ENCODE assay signal across 8 cellular contexts in genomic region chr15:40338041-40338657, GRCh38. TPM values are rescaled to one million over a fixed set of nuclear protein-coding genes. Genes with fewer than 3 reads are reported as not detected.
A peak's percentile ranks its signal among the peaks of the same experiment; 100 is the strongest.
DNase-seq lines count a peak whose midpoint lies in the region; ATAC-seq and TF ChIP-seq lines count a peak whose summit lies in the region.

No MANE protein-coding gene starts in this region.

- H3K4me3 Mint-ChIP-seq in activated T-cell treated with anti-CD3 and anti-CD28 coated beads, Interleukin-2, amount 50 U/mL, for 4 hours, result no peak overlapping the region

- no peaks in the 10 kb centered on the region for H3K27me3 Mint-ChIP-seq in activated T-cell treated with anti-CD3 and anti-CD28 coated beads, Interleukin-2, amount 50 U/mL, for 4 hours (ENCODE audit: low read depth)

- no peak overlapping the region for H3K18ac ChIP-seq in neuronal stem cell (ENCODE audit: low read length)

- H3K9me3 Mint-ChIP-seq in activated T-cell treated with anti-CD3 and anti-CD28 coated beads, Interleukin-2, amount 50 U/mL, for 4 hours, result no peaks in the 10 kb centered on the region

- H3K4me2 ChIP-seq in PC-9 (peak overlapping the region; percentile 90), neuronal stem cell (ENCODE audit: insufficient read depth, low read length, poor library complexity, severe bottlenecking) (no peak overlapping the region)

- DNase-seq in GF-D8 (lab: John Stamatoyannopoulos, UW) (peak; percentile 32), PC-9 (peak; percentile 63 to 78), esophagus squamous epithelium (lab: John Stamatoyannopoulos, UW) (no peak), neuronal stem cell (ENCODE audit: low spot score) (peak; percentile 62), superior temporal gyrus (ENCODE audit: extremely low spot score) (no peak)
- peak; percentile 74 for DNase-seq in activated T-cell treated with anti-CD3 and anti-CD28 coated beads, Interleukin-2, amount 50 U/mL, for 4 hours

- H3K14ac ChIP-seq in neuronal stem cell (ENCODE audit: low read length), result no peak overlapping the region

- H3K79me2 ChIP-seq in PC-9 (ENCODE audit: low read depth), result peaks cover 53% of the 10 kb centered on the region

- H3K4me3 ChIP-seq in PC-9 (peak overlapping the region; percentile 94), esophagus squamous epithelium (peak overlapping the region in 3 of 4 donors; percentile 8 to 61 (median 50)), neuronal stem cell (ENCODE audit: low read length in 2 of 2) (no peak overlapping the region)

- no TSS peak for BruUV-seq in PC-9 (replicated peaks; lab: Mats Ljungman, UMichigan)

- H3F3A ChIP-seq in PC-9 (ENCODE audit: insufficient read depth, low read depth), result peaks cover 67% of the 10 kb centered on the region

- H3K36me3 Mint-ChIP-seq in activated T-cell treated with anti-CD3 and anti-CD28 coated beads, Interleukin-2, amount 50 U/mL, for 4 hours (ENCODE audit: insufficient read depth), result no peaks in the 10 kb centered on the region

- CTCF ChIA-PET in PC-9 (lab: Charles Lee), result interaction anchor here (0.6 to 2.6 kb wide), 9 partner anchors 10 to 65 kb away, joined by 3 to 8 read pairs (median 3); partner anchors contain the start of gene KNSTRN

- intact Hi-C loops in PC-9 (cut with micrococcal nuclease; ENCODE audit: unreplicated experiment), result loop anchor here (2.0 kb wide), 1 partner anchor 59 kb away; no protein-coding TSS in a partner anchor
- intact Hi-C loops in esophagus squamous epithelium (cut with DNase I), result no loop called here

- peaks cover 12% of the 10 kb centered on the region for H3K4me1 Mint-ChIP-seq in activated T-cell treated with anti-CD3 and anti-CD28 coated beads, Interleukin-2, amount 50 U/mL, for 4 hours (ENCODE audit: low read depth)

- H2BK5ac ChIP-seq in neuronal stem cell (ENCODE audit: low read length), result no peak overlapping the region

- no peak overlapping the region for H4K91ac ChIP-seq in neuronal stem cell (ENCODE audit: low read depth, low read length, poor library complexity)

- no peak overlapping the region for H3K9ac ChIP-seq in neuronal stem cell (ENCODE audit: low read depth, low read length, poor library complexity)

- H3K9me2 ChIP-seq in PC-9 (ENCODE audit: insufficient read depth), result no peaks in the 10 kb centered on the region

- peaks cover 14% of the 10 kb centered on the region; the same call in 1 of the 2 replicates for H3K36me3 ChIP-seq in PC-9 (ENCODE audit: low read depth)
- H3K36me3 ChIP-seq in esophagus squamous epithelium, result peaks cover 0 to 19% (median 0%) of the 10 kb centered on the region in 3 donors
- no peaks in the 10 kb centered on the region for H3K36me3 ChIP-seq in neuronal stem cell (replicated peaks in 1 of 2; ENCODE audit: control insufficient read depth in 2 of 2, insufficient read depth in 2 of 2, low read length in 2 of 2)

- no peak overlapping the region for H4K8ac ChIP-seq in neuronal stem cell (ENCODE audit: low read depth, low read length)

- H2AFZ ChIP-seq in PC-9 (no peak overlapping the region), neuronal stem cell (ENCODE audit: low read length) (peak overlapping the region; percentile 4)

- no peak overlapping the region for H2BK120ac ChIP-seq in neuronal stem cell (ENCODE audit: low read depth, low read length)

- 24 to 48% methylated on average over 6 of the region's 11 CpGs for WGBS in esophagus squamous epithelium, 2 donors
- WGBS in neuronal stem cell (ENCODE audit: extremely low coverage in 2 of 2, insufficient read length in 2 of 2, insufficient replicate concordance in 1 of 2), 2 donors, result no CpG with 5 or more reads among the region's 11 CpGs

- H3K4me1 ChIP-seq in PC-9 (replicated peaks; ENCODE audit: insufficient read depth) (peaks cover 54% of the 10 kb centered on the region), esophagus squamous epithelium (peaks cover 80 to 100% (median 84%) of the 10 kb centered on the region in 3 donors), neuronal stem cell (ENCODE audit: control insufficient read depth in 2 of 2, insufficient read depth in 1 of 2, low read depth in 1 of 2, low read length in 2 of 2) (peaks cover 3 to 16% of the 10 kb centered on the region in 2 donors)

- peak; percentile 88 for TF ChIP-seq CTCF in PC-9 (conservative IDR thresholded peaks at IDR 0.05)
- TF ChIP-seq CTCF in esophagus squamous epithelium (IDR thresholded peaks at IDR 0.05), result peak; percentile 41 to 66 (median 52)

- H4K20me1 ChIP-seq in PC-9 (ENCODE audit: insufficient read depth), result 0 out of 2 replicates have a peak, but pooled peaks cover 3% of the 10 kb centered on the region

- H2AK5ac ChIP-seq in neuronal stem cell (ENCODE audit: low read depth, low read length), result no peak overlapping the region

- H2BK15ac ChIP-seq in neuronal stem cell (ENCODE audit: low read length), result peak overlapping the region; percentile 3

- H3K79me1 ChIP-seq in neuronal stem cell (ENCODE audit: low read depth, low read length), result no peaks in the 10 kb centered on the region

- POLR2A ChIA-PET in PC-9 (lab: Charles Lee; ENCODE audit: unreplicated experiment), result interaction anchor here (0.5 to 0.6 kb wide), 4 partner anchors 10 to 556 kb away, joined by 3 to 6 read pairs (median 4); partner anchors contain the start of gene FSIP1

- ATAC-seq in HG03565 (IDR thresholded peaks at IDR 0.05; ENCODE audit: unreplicated experiment), result peak; percentile 54
- ATAC-seq in activated T-cell treated with anti-CD3 and anti-CD28 coated beads, Interleukin-2, amount 50 U/mL, for 4 hours, result peak; percentile 91 to 93

- no peak overlapping the region for H2BK12ac ChIP-seq in neuronal stem cell (ENCODE audit: low read length)

- H3K27me3 ChIP-seq in PC-9 (ENCODE audit: insufficient read depth, low read depth) (no peaks in the 10 kb centered on the region), esophagus squamous epithelium (no peaks in the 10 kb centered on the region), neuronal stem cell (ENCODE audit: control insufficient read depth in 3 of 3, insufficient read depth in 3 of 3, low read depth in 1 of 3, low read length in 3 of 3) (peaks cover 0 to 11% (median 2%) of the 10 kb centered on the region in 3 experiments)

- TF ChIP-seq POLR2A in esophagus squamous epithelium (IDR thresholded peaks at IDR 0.05), result no peak

- H3K27ac ChIP-seq in PC-9, result peak overlapping the region; percentile 91
- peak overlapping the region; percentile 26 to 95 (median 94) for H3K27ac ChIP-seq in esophagus squamous epithelium
- H3K27ac ChIP-seq in neuronal stem cell (replicated peaks; ENCODE audit: low read length), result no peak overlapping the region
- peak overlapping the region; percentile 87 for H3K27ac ChIP-seq in temporal lobe (ENCODE audit: low read depth, low read length)

- H3K9me3 ChIP-seq in PC-9 (ENCODE audit: insufficient read depth, low read depth), result no peaks in the 10 kb centered on the region
- H3K9me3 ChIP-seq in esophagus squamous epithelium, result no peaks in the 10 kb centered on the region
- no peaks in the 10 kb centered on the region for H3K9me3 ChIP-seq in neuronal stem cell (replicated peaks in 1 of 2; ENCODE audit: control insufficient read depth in 2 of 2, insufficient read depth in 1 of 2, low read depth in 1 of 2, low read length in 2 of 2)

- H3K23ac ChIP-seq in neuronal stem cell (ENCODE audit: low read depth, low read length, poor library complexity), result peak overlapping the region; percentile 46

- H3K4ac ChIP-seq in neuronal stem cell (ENCODE audit: low read length), result no peak overlapping the region

RNA-seq across cellular contexts. Expression of gene CCDC9B, which starts 2.6 kb away (rescaled TPM):
- total RNA-seq in PC-9 (2021) (141 and 168 TPM in 2 replicates), esophagus squamous epithelium (10 to 100 TPM in 3 of 4 donors, 1 to 10 TPM in 1; 5.4 to 34.4 (median 15.0) TPM), temporal lobe (1.5 TPM)
- total RNA-seq in activated T-cell treated with anti-CD3 and anti-CD28 coated beads, Interleukin-2, amount 50 U/mL, for 4 hours, result under 1 TPM; 0.13 to 0.30 (median 0.25) TPM
- polyA plus RNA-seq in neuronal stem cell (2013, experiment 1 of 2), result 0.13 TPM
- 0.08 TPM for polyA plus RNA-seq in neuronal stem cell (2013, experiment 2 of 2)

RNA-seq across cellular contexts. Expression of gene PHGR1, which starts 12.7 kb away (rescaled TPM):
- total RNA-seq in PC-9 (2021) (not detected in 2 replicates), esophagus squamous epithelium (not detected), temporal lobe (not detected)
- total RNA-seq in activated T-cell treated with anti-CD3 and anti-CD28 coated beads, Interleukin-2, amount 50 U/mL, for 4 hours, result under 1 TPM in 1 of 3 donors, not detected in 2; 0.54 TPM
- not detected for polyA plus RNA-seq in neuronal stem cell (2013, experiment 1 of 2)
- not detected for polyA plus RNA-seq in neuronal stem cell (2013, experiment 2 of 2)

RNA-seq across cellular contexts. Expression of gene INAFM2, which starts 14.7 kb away (rescaled TPM):
- total RNA-seq in PC-9 (2021), result 2.4 and 3.1 TPM in 2 replicates
- 10 to 100 TPM; 11.4 to 13.3 (median 13.3) TPM for total RNA-seq in activated T-cell treated with anti-CD3 and anti-CD28 coated beads, Interleukin-2, amount 50 U/mL, for 4 hours
- 10 to 100 TPM in 1 of 4 donors, 1 to 10 TPM in 3; 4.7 to 10.1 (median 8.1) TPM for total RNA-seq in esophagus squamous epithelium
- polyA plus RNA-seq in neuronal stem cell (2013, experiment 1 of 2), result 12.8 TPM
- polyA plus RNA-seq in neuronal stem cell (2013, experiment 2 of 2), result 13.4 TPM
- 11.3 TPM for total RNA-seq in temporal lobe

RNA-seq across cellular contexts. Expression of gene DISP2, which starts 19.9 kb away (rescaled TPM):
- total RNA-seq in PC-9 (2021), result 0.35 and 0.63 TPM in 2 replicates
- total RNA-seq in activated T-cell treated with anti-CD3 and anti-CD28 coated beads, Interleukin-2, amount 50 U/mL, for 4 hours, result under 1 TPM; 0.03 to 0.26 (median 0.08) TPM
- total RNA-seq in esophagus squamous epithelium, result under 1 TPM in 2 of 4 donors, not detected in 2; under 0.01 TPM
- 0.18 TPM for polyA plus RNA-seq in neuronal stem cell (2013, experiment 1 of 2)
- 0.25 TPM for polyA plus RNA-seq in neuronal stem cell (2013, experiment 2 of 2)
- total RNA-seq in temporal lobe, result 20.9 TPM

RNA-seq across cellular contexts. Expression of gene PLCB2, which starts 30.4 kb away (rescaled TPM):
- total RNA-seq in PC-9 (2021), result 0.92 and 1.6 TPM in 2 replicates
- 10 to 100 TPM; 41.7 to 50.3 (median 48.6) TPM for total RNA-seq in activated T-cell treated with anti-CD3 and anti-CD28 coated beads, Interleukin-2, amount 50 U/mL, for 4 hours
- total RNA-seq in esophagus squamous epithelium, result 10 to 100 TPM in 3 of 4 donors, 1 to 10 TPM in 1; 6.1 to 15.9 (median 10.4) TPM
- 3.7 TPM for polyA plus RNA-seq in neuronal stem cell (2013, experiment 1 of 2)
- polyA plus RNA-seq in neuronal stem cell (2013, experiment 2 of 2), result 3.2 TPM
- 3.0 TPM for total RNA-seq in temporal lobe

Comparison
In these comparisons a context has a peak if more than half of its experiments do, and no peak if none do; other contexts are left out.
1. DNase-seq: peak in GF-D8 (single experiment), PC-9 (2 of 2), activated T-cell treated with anti-CD3 and anti-CD28 coated beads, Interleukin-2, amount 50 U/mL, for 4 hours (single experiment) and neuronal stem cell (single experiment); none in esophagus squamous epithelium (single experiment) and superior temporal gyrus (single experiment).
2. H3K4me3 ChIP-seq: peak in PC-9 (single experiment) and esophagus squamous epithelium (3 of 4); none in neuronal stem cell (0 of 2).